ENCODE assay signal across 9 cellular contexts in genomic region chr13:26698392-26699196, GRCh38.
DNase-seq lines count a peak whose midpoint lies in the region; ATAC-seq lines count a peak whose summit lies in the region.
"Had no signal": no experiment of that assay in that cellular context is flagged by ENCODE, and none has a peak within 500 bp of the region (broad histone marks: within the 10 kb centered on the region; RNA-seq: fewer than 3 reads in every experiment).

No MANE protein-coding gene starts in this region.

- DNase-seq in EL: peak; percentile 81
- peak; percentile 73 for DNase-seq in NCI-H82 treated with DMSO at 0.1 percent for 48 hours (lab: John Stamatoyannopoulos, UW; ENCODE audit: unreplicated experiment)
- peak; percentile 80 for DNase-seq in activated CD4-positive, alpha-beta memory T cell treated with anti-CD3 and anti-CD28 coated beads, Interleukin-2, amount 10 ng/mL, durations not matched to agents 7 days and 5 days
- DNase-seq in effector memory CD8-positive, alpha-beta T cell: peak; percentile 69 to 84 (median 75)
- DNase-seq in memory B cell (ENCODE audit: low spot score in 2 of 2): peak; percentile 76 to 83
- DNase-seq in stimulated activated CD8-positive, alpha-beta memory T cell treated with anti-CD3 and anti-CD28 coated beads, Interleukin-15, amount 100 ng/mL, for 24 hours (ENCODE audit: low read depth): peak; percentile 74
- DNase-seq in cortex of kidney (lab: John Stamatoyannopoulos, UW): no peak

- H3K4me1 Mint-ChIP-seq in activated CD4-positive, alpha-beta memory T cell treated with anti-CD3 and anti-CD28 coated beads, Interleukin-2, amount 10 ng/mL, durations not matched to agents 7 days and 5 days: peaks cover 3% of the 10 kb centered on the region
- H3K4me1 Mint-ChIP-seq in effector memory CD8-positive, alpha-beta T cell (ENCODE audit: low read depth in 2 of 2): peaks cover 0 to 4% of the 10 kb centered on the region in 2 donors
- H3K4me1 Mint-ChIP-seq in memory B cell: peaks cover 2% of the 10 kb centered on the region

- ATAC-seq in HG03175 (IDR thresholded peaks at IDR 0.05; ENCODE audit: unreplicated experiment) (peak; percentile 70), memory B cell (ENCODE audit: low read depth) (peak; percentile 75)
- peak; percentile 92 for ATAC-seq in effector memory CD8-positive, alpha-beta T cell (replicated peaks)

- H3K36me3 Mint-ChIP-seq in activated CD4-positive, alpha-beta memory T cell treated with anti-CD3 and anti-CD28 coated beads, Interleukin-2, amount 10 ng/mL, durations not matched to agents 7 days and 5 days (ENCODE audit: low read depth): no peaks in the 10 kb centered on the region
- no peaks in the 10 kb centered on the region for H3K36me3 Mint-ChIP-seq in effector memory CD8-positive, alpha-beta T cell (ENCODE audit: insufficient read depth)
- no peaks in the 10 kb centered on the region for H3K36me3 Mint-ChIP-seq in memory B cell

- peaks cover 12% of the 10 kb centered on the region for H3K27me3 Mint-ChIP-seq in activated CD4-positive, alpha-beta memory T cell treated with anti-CD3 and anti-CD28 coated beads, Interleukin-2, amount 10 ng/mL, durations not matched to agents 7 days and 5 days
- peaks cover 23 to 45% of the 10 kb centered on the region in 2 donors for H3K27me3 Mint-ChIP-seq in effector memory CD8-positive, alpha-beta T cell
- H3K27me3 Mint-ChIP-seq in memory B cell: peaks cover 10% of the 10 kb centered on the region

- POLR2A ChIA-PET in activated CD4-positive, alpha-beta memory T cell treated with anti-CD3 and anti-CD28 coated beads, Interleukin-2, amount 10 ng/mL, durations not matched to agents 7 days and 5 days (lab: Charles Lee): interaction anchor here (0.8 kb wide), 1 partner anchor 514 kb away, joined by 6 read pairs; no protein-coding TSS in a partner anchor

- no peaks in the 10 kb centered on the region for H3K9me3 Mint-ChIP-seq in activated CD4-positive, alpha-beta memory T cell treated with anti-CD3 and anti-CD28 coated beads, Interleukin-2, amount 10 ng/mL, durations not matched to agents 7 days and 5 days
- no peaks in the 10 kb centered on the region for H3K9me3 Mint-ChIP-seq in effector memory CD8-positive, alpha-beta T cell
- no peaks in the 10 kb centered on the region for H3K9me3 Mint-ChIP-seq in memory B cell
- H3K9me3 Mint-ChIP-seq: stimulated activated naive CD8-positive, alpha-beta T cell treated with anti-CD3 and anti-CD28 coated beads, Interleukin-15, Interleukin-2, amounts not matched to agents 100 ng/mL and 50 ng/mL, for 24 hours had no signal

- CTCF ChIA-PET in activated CD4-positive, alpha-beta memory T cell treated with anti-CD3 and anti-CD28 coated beads, Interleukin-2, amount 10 ng/mL, durations not matched to agents 7 days and 5 days (lab: Charles Lee): interaction anchor here (0.6 to 2.5 kb wide), 33 partner anchors 8 to 1124 kb away, joined by 3 to 84 read pairs (median 4); no protein-coding TSS in a partner anchor

- no peak overlapping the region for H3K4me3 Mint-ChIP-seq in activated CD4-positive, alpha-beta memory T cell treated with anti-CD3 and anti-CD28 coated beads, Interleukin-2, amount 10 ng/mL, durations not matched to agents 7 days and 5 days
- peak overlapping the region in 1 of 2 donors; percentile 46 for H3K4me3 Mint-ChIP-seq in effector memory CD8-positive, alpha-beta T cell
- no peak overlapping the region for H3K4me3 Mint-ChIP-seq in memory B cell
- H3K4me3 Mint-ChIP-seq: stimulated activated naive CD8-positive, alpha-beta T cell treated with anti-CD3 and anti-CD28 coated beads, Interleukin-15, Interleukin-2, amounts not matched to agents 100 ng/mL and 50 ng/mL, for 24 hours had no signal

- H3K27ac Mint-ChIP-seq in activated CD4-positive, alpha-beta memory T cell treated with anti-CD3 and anti-CD28 coated beads, Interleukin-2, amount 10 ng/mL, durations not matched to agents 7 days and 5 days: no peak overlapping the region
- H3K27ac Mint-ChIP-seq in effector memory CD8-positive, alpha-beta T cell: peak overlapping the region in 1 of 2 donors; percentile 15
- H3K27ac Mint-ChIP-seq in memory B cell: no peak overlapping the region
- H3K27ac Mint-ChIP-seq: stimulated activated naive CD8-positive, alpha-beta T cell treated with anti-CD3 and anti-CD28 coated beads, Interleukin-15, Interleukin-2, amounts not matched to agents 100 ng/mL and 50 ng/mL, for 24 hours had no signal
